Comparison of ENCODE assay signal across 29 cellular contexts in genomic region chr14:24639270-24639669, GRCh38. TPM values are rescaled to one million over a fixed set of nuclear protein-coding genes. Genes with fewer than 3 reads are reported as not detected.
"Had no signal": no experiment of that assay in that cellular context is flagged by ENCODE, and none has a peak within 500 bp of the region (broad histone marks: within the 10 kb centered on the region; RNA-seq: fewer than 3 reads in every experiment).

No MANE protein-coding gene starts in this region.

- H3K27me3 ChIP-seq: SJCRH30 had no signal

- H3K4me1 Mint-ChIP-seq: brain had no signal

- H3K4me3 Mint-ChIP-seq: activated CD8-positive, alpha-beta T cell treated with anti-CD3 and anti-CD28 coated beads, Interleukin-2, amount 10 ng/mL, durations not matched to agents 7 days and 5 days; brain had no signal

- H3K27ac Mint-ChIP-seq: activated CD8-positive, alpha-beta T cell treated with anti-CD3 and anti-CD28 coated beads, Interleukin-2, amount 10 ng/mL, durations not matched to agents 7 days and 5 days; brain had no signal

- ATAC-seq: activated CD8-positive, alpha-beta T cell treated with anti-CD3 and anti-CD28 coated beads, Interleukin-2, amount 10 ng/mL, durations not matched to agents 7 days and 5 days; Panc1 had no signal

- H3K4me3 ChIP-seq: SJCRH30, SK-N-MC had no signal

- H3K36me3 Mint-ChIP-seq: brain had no signal

- H3K4me1 ChIP-seq: SJCRH30 had no signal

- H3K9ac ChIP-seq: KMS-11 had no signal

- H3K9me3 ChIP-seq: SJCRH30 had no signal

- DNase-seq: activated CD4-positive, alpha-beta T cell treated with anti-CD3 and anti-CD28 coated beads for 1 hour; activated CD4-positive, CD25-positive, alpha-beta regulatory T cell; activated CD8-positive, alpha-beta T cell treated with anti-CD3 and anti-CD28 coated beads, Interleukin-2, amount 10 ng/mL, durations not matched to agents 7 days and 5 days; activated effector memory CD4-positive, alpha-beta T cell treated with anti-CD3 and anti-CD28 coated beads, Interleukin-2, amount 50 U/mL, for 16 hours; activated naive CD4-positive, alpha-beta T cell; activated naive CD4-positive, alpha-beta T cell treated with anti-CD3 and anti-CD28 coated beads, Interleukin-2, amount 50 U/mL, for 16 hours; anterior cingulate cortex; caudate nucleus; cerebellar nuclear complex; MM.1S; MV-4-11; NCI-H1092; NCI-H1436 treated with DMSO at 0.1 percent for 48 hours; NCI-H1694 treated with DMSO at 0.1 percent for 48 hours; NCI-H2029; NCI-H345; NCI-H524 treated with DMSO at 0.1 percent for 48 hours; SHP77; SJCRH30; T1000; WERI-Rb-1 had no signal

- H3K36me3 ChIP-seq: SJCRH30, WERI-Rb-1 had no signal

- H3K27ac ChIP-seq: KMS-11, SJCRH30, SK-N-MC, WERI-Rb-1 had no signal

RNA-seq across cellular contexts. Expression of gene GZMB, which starts 5.3 kb away (rescaled TPM):
- total RNA-seq: bronchial epithelial cell, LHCN-M2, NCI-H460, RPMI7951, SJCRH30 had no signal

RNA-seq across cellular contexts. Expression of gene GZMH, which starts 29.8 kb away (rescaled TPM):
- total RNA-seq: bronchial epithelial cell, LHCN-M2, NCI-H460, RPMI7951, SJCRH30 had no signal
